In genomic region chr14:54773171-54774006, GRCh38 we compare ENCODE assay signal across 8 cellular contexts.
DNase-seq lines count a peak whose midpoint lies in the region; ATAC-seq, FAIRE-seq and TF ChIP-seq lines count a peak whose summit lies in the region.

No MANE protein-coding gene starts in this region.

- H3K27me3 Mint-ChIP-seq in Caco-2 (ENCODE audit: insufficient read depth, unreplicated experiment): no peaks in the 10 kb centered on the region
- H3K27me3 Mint-ChIP-seq in activated naive CD4-positive, alpha-beta T cell treated with anti-CD3 and anti-CD28 coated beads for 36 hours (ENCODE audit: low read depth): no peaks in the 10 kb centered on the region

- H3K14ac ChIP-seq in neuronal stem cell (ENCODE audit: low read length): no peak overlapping the region

- H3K4me1 ChIP-seq in Caco-2 (peaks cover 5% of the 10 kb centered on the region; the same call in 1 of the 2 replicates), neuronal stem cell (ENCODE audit: control insufficient read depth in 2 of 2, insufficient read depth in 1 of 2, low read depth in 1 of 2, low read length in 2 of 2) (peaks cover 7 to 11% of the 10 kb centered on the region in 2 donors)

- H4K8ac ChIP-seq in neuronal stem cell (ENCODE audit: low read depth, low read length): no peak overlapping the region

- no peak overlapping the region for H2BK15ac ChIP-seq in neuronal stem cell (ENCODE audit: low read length)

- H3K4me1 Mint-ChIP-seq in Caco-2 (ENCODE audit: low read depth, unreplicated experiment): peaks cover 12% of the 10 kb centered on the region
- H3K4me1 Mint-ChIP-seq in activated naive CD4-positive, alpha-beta T cell treated with anti-CD3 and anti-CD28 coated beads for 36 hours (ENCODE audit: low read depth): peaks cover 51% of the 10 kb centered on the region

- ATAC-seq in GM21528 (IDR thresholded peaks at IDR 0.05; ENCODE audit: low FRiP score, unreplicated experiment): peak; percentile 54

- H3K4me3 Mint-ChIP-seq in Caco-2 (ENCODE audit: unreplicated experiment): peak overlapping the region; percentile 12
- H3K4me3 Mint-ChIP-seq in activated naive CD4-positive, alpha-beta T cell treated with anti-CD3 and anti-CD28 coated beads for 36 hours: peak overlapping the region; percentile 44

- no peak overlapping the region for H2BK5ac ChIP-seq in neuronal stem cell (ENCODE audit: low read length)

- H2BK120ac ChIP-seq in neuronal stem cell (ENCODE audit: low read depth, low read length): no peak overlapping the region

- BruUV-seq in Caco-2 (replicated peaks; lab: Mats Ljungman, UMichigan): no TSS peak

- H2AK5ac ChIP-seq in neuronal stem cell (ENCODE audit: low read depth, low read length): peak overlapping the region; percentile 20

- POLR2A ChIA-PET in Caco-2 (lab: Charles Lee) (interaction anchor here (0.8 kb wide), 1 partner anchor 207 kb away, joined by 3 read pairs; no protein-coding TSS in a partner anchor), RWPE1 (lab: Yijun Ruan, JAX; ENCODE audit: low non-redundant PET) (no interaction called here)

- no peak overlapping the region for H3K4ac ChIP-seq in neuronal stem cell (ENCODE audit: low read length)

- peak overlapping the region; percentile 35 for H2BK12ac ChIP-seq in neuronal stem cell (ENCODE audit: low read length)

- H3K23ac ChIP-seq in neuronal stem cell (ENCODE audit: low read depth, low read length, poor library complexity): peak overlapping the region; percentile 12

- TF ChIP-seq CTCF in Caco-2 (IDR thresholded peaks at IDR 0.05; ENCODE audit: insufficient read depth in 1 of 2, low read depth in 1 of 2, low read length in 1 of 2, severe bottlenecking in 1 of 2, unreplicated experiment in 1 of 2) (peak; percentile 18 to 54), RWPE1 (conservative IDR thresholded peaks at IDR 0.05; ENCODE audit: low read depth) (peak; percentile 74)

- H3K4me2 ChIP-seq in neuronal stem cell (ENCODE audit: insufficient read depth, low read length, poor library complexity, severe bottlenecking): no peak overlapping the region

- peak overlapping the region; percentile 55 for H2AFZ ChIP-seq in neuronal stem cell (ENCODE audit: low read length)

- H3K36me3 Mint-ChIP-seq in Caco-2 (ENCODE audit: insufficient read depth, unreplicated experiment): peaks cover 89% of the 10 kb centered on the region
- H3K36me3 Mint-ChIP-seq in activated naive CD4-positive, alpha-beta T cell treated with anti-CD3 and anti-CD28 coated beads for 36 hours (ENCODE audit: low read depth): no peaks in the 10 kb centered on the region

- H3K18ac ChIP-seq in neuronal stem cell (ENCODE audit: low read length): peak overlapping the region; percentile 34

- DNase-seq in Caco-2 (peak; percentile 72 to 81), KG1 (lab: John Stamatoyannopoulos, UW) (peak; percentile 41), RWPE1 (ENCODE audit: low spot score) (peak; percentile 99), frontal cortex (ENCODE audit: low spot score in 2 of 2) (peak; percentile 56 to 81), neuronal stem cell (ENCODE audit: low spot score) (peak; percentile 71), superior temporal gyrus (ENCODE audit: extremely low spot score) (peak; percentile 79)
- DNase-seq in activated naive CD4-positive, alpha-beta T cell treated with anti-CD3 and anti-CD28 coated beads for 36 hours: peak; percentile 95

- intact Hi-C loops in Caco-2 (cut with micrococcal nuclease; ENCODE audit: unreplicated experiment): loop anchor here (1.0 kb wide), 2 partner anchors 209 to 264 kb away; partner anchors contain the start of gene CGRRF1
- intact Hi-C loops in activated naive CD4-positive, alpha-beta T cell treated with anti-CD3 and anti-CD28 coated beads for 36 hours (cut with micrococcal nuclease): loop anchor here (1.0 to 2.0 kb wide), 17 partner anchors 31 to 601 kb away; partner anchors contain the start of genes CGRRF1, CNIH1, GCH1 and GMFB

- FAIRE-seq in frontal cortex (lab: Jason Lieb, UNC): no peak

- H3K79me1 ChIP-seq in neuronal stem cell (ENCODE audit: low read depth, low read length): no peaks in the 10 kb centered on the region

- peaks cover 2% of the 10 kb centered on the region for H3K36me3 ChIP-seq in Caco-2 (ENCODE audit: control insufficient read depth, insufficient read depth, low read length)
- H3K36me3 ChIP-seq in neuronal stem cell (replicated peaks in 1 of 2; ENCODE audit: control insufficient read depth in 2 of 2, insufficient read depth in 2 of 2, low read length in 2 of 2): peaks cover 3 to 68% of the 10 kb centered on the region in 2 donors

- no CpG with 5 or more reads among the region's 19 CpGs for WGBS in neuronal stem cell (ENCODE audit: extremely low coverage in 2 of 2, insufficient read length in 2 of 2, insufficient replicate concordance in 1 of 2), 2 donors

- H3K27ac ChIP-seq in RWPE1 (peak overlapping the region; percentile 86), neuronal stem cell (replicated peaks; ENCODE audit: low read length) (peak overlapping the region; percentile 56)

- peak overlapping the region; percentile 30 for H3K27ac Mint-ChIP-seq in Caco-2 (ENCODE audit: unreplicated experiment)
- H3K27ac Mint-ChIP-seq in activated naive CD4-positive, alpha-beta T cell treated with anti-CD3 and anti-CD28 coated beads for 36 hours: peak overlapping the region; percentile 84

- H3K27me3 ChIP-seq in Caco-2 (replicated peaks; ENCODE audit: control insufficient read depth, insufficient read depth, low read length) (no peaks in the 10 kb centered on the region), neuronal stem cell (ENCODE audit: control insufficient read depth in 3 of 3, insufficient read depth in 3 of 3, low read depth in 1 of 3, low read length in 3 of 3) (no peaks in the 10 kb centered on the region)

- H3K9ac ChIP-seq in neuronal stem cell (ENCODE audit: low read depth, low read length, poor library complexity): peak overlapping the region; percentile 53

- H3K4me3 ChIP-seq in Caco-2 (ENCODE audit: low read depth, low read length) (no peak overlapping the region), neuronal stem cell (ENCODE audit: low read length in 2 of 2) (no peak overlapping the region)

- H3K9me3 ChIP-seq in Caco-2 (no peaks in the 10 kb centered on the region), neuronal stem cell (replicated peaks in 1 of 2; ENCODE audit: control insufficient read depth in 2 of 2, insufficient read depth in 1 of 2, low read depth in 1 of 2, low read length in 2 of 2) (no peaks in the 10 kb centered on the region)

- H3K9me3 Mint-ChIP-seq in Caco-2 (ENCODE audit: unreplicated experiment): no peaks in the 10 kb centered on the region
- H3K9me3 Mint-ChIP-seq in activated naive CD4-positive, alpha-beta T cell treated with anti-CD3 and anti-CD28 coated beads for 36 hours: no peaks in the 10 kb centered on the region

- H4K91ac ChIP-seq in neuronal stem cell (ENCODE audit: low read depth, low read length, poor library complexity): no peak overlapping the region

- CTCF ChIA-PET in Caco-2 (lab: Charles Lee) (interaction anchor here (0.6 to 2.1 kb wide), 11 partner anchors 9 to 426 kb away, joined by 3 to 31 read pairs (median 4); partner anchors contain the start of genes CGRRF1 and SAMD4A), RWPE1 (lab: Yijun Ruan, JAX) (interaction anchor here (0.6 to 2.1 kb wide), 14 partner anchors 9 to 1141 kb away, joined by 3 to 17 read pairs (median 5); partner anchors contain the start of gene SAMD4A)
- CTCF ChIA-PET in activated naive CD4-positive, alpha-beta T cell treated with anti-CD3 and anti-CD28 coated beads for 36 hours (lab: Charles Lee): interaction anchor here (0.7 to 5.7 kb wide), 56 partner anchors 9 to 548 kb away, joined by 3 to 217 read pairs (median 5); partner anchors contain the start of genes CGRRF1, GCH1, GMFB and SAMD4A

Comparison
In these comparisons a context has a peak if more than half of its experiments do, and no peak if none do; other contexts are left out.
1. DNase-seq: peak in every context shown above with its lines; median percentile 99 in RWPE1; 95 in activated naive CD4-positive, alpha-beta T cell treated with anti-CD3 and anti-CD28 coated beads for 36 hours; 79 in superior temporal gyrus; 76 in Caco-2; 71 in neuronal stem cell; 68 in frontal cortex; 41 in KG1.